Comparison of ENCODE assay signal across 9 cellular contexts in the genomic region with DNA sequence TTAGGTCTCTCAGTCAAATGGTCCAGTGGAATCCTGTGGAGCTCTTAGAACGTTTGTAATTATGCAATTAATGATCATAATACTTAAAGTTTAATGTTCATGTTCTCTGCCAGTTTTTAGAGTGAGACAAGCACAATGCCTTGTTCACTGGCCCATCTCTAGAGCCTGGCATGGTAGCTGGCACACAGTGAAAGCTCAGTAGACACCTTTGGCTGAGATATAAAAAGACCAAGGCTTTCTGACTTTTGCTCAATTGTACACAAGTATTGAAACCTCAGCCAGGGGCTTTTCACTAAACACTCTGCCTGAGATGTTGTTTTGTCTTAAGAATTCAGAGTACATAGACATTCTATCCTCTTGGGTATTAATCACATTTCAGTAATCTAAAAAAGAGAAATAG.
A peak's percentile ranks its signal among the peaks of the same experiment; 100 is the strongest.
DNase-seq lines count a peak whose midpoint lies in the region; ATAC-seq and TF ChIP-seq lines count a peak whose summit lies in the region.
"Had no signal": no experiment of that assay in that cellular context is flagged by ENCODE, and none has a peak within 500 bp of the region (broad histone marks: within the 10 kb centered on the region; RNA-seq: fewer than 3 reads in every experiment).

No MANE protein-coding gene starts in this region.

- H3K9ac ChIP-seq in PC-3 (ENCODE audit: low read length), result peak overlapping the region; percentile 88

- H3K27ac Mint-ChIP-seq in naive B cell, result peak overlapping the region; percentile 76 to 99 (median 95)

- no peaks in the 10 kb centered on the region for H3K27me3 ChIP-seq in PC-3 (ENCODE audit: low read length)

- POLR2A ChIA-PET in PC-3 (lab: Charles Lee; ENCODE audit: unreplicated experiment), result interaction anchor here (0.5 to 0.7 kb wide), 3 partner anchors 140 to 244 kb away, joined by 4 to 15 read pairs (median 5); no protein-coding TSS in a partner anchor

- no peaks in the 10 kb centered on the region for H3K9me2 ChIP-seq in PC-3 (replicated peaks; ENCODE audit: low read length)

- H3K27me3 Mint-ChIP-seq in naive B cell, result no peaks in the 10 kb centered on the region

- no peaks in the 10 kb centered on the region for H3K9me3 ChIP-seq in PC-3 (ENCODE audit: low read length)

- DNase-seq in PC-3 (no peak), naive B cell (peak; percentile 37), posterior vena cava (ENCODE audit: low spot score) (no peak), left cardiac atrium (no peak), NCI-H1092 treated with DMSO at 0.1 percent for 48 hours (lab: John Stamatoyannopoulos, UW) (no peak), NCI-H2171 (lab: John Stamatoyannopoulos, UW) (no peak)
- DNase-seq: NCI-H1436 treated with DMSO at 0.1 percent for 48 hours had no signal

- ATAC-seq in GM18511 (IDR thresholded peaks at IDR 0.05; ENCODE audit: unreplicated experiment) (peak; percentile 54), GM21825 (IDR thresholded peaks at IDR 0.05; ENCODE audit: unreplicated experiment) (peak; percentile 41), PC-3 (no peak), naive B cell (ENCODE audit: low read depth in 2 of 2) (peak; percentile 53 to 70), left cardiac atrium (no peak)

- no peak for TF ChIP-seq CTCF in PC-3 (conservative IDR thresholded peaks at IDR 0.05; ENCODE audit: low read depth, low read length)

- H3K9me3 Mint-ChIP-seq in naive B cell, result no peaks in the 10 kb centered on the region

- H3K79me2 ChIP-seq in PC-3 (ENCODE audit: low read length), result no peaks in the 10 kb centered on the region

- intact Hi-C loops in PC-3 (cut with micrococcal nuclease), result loop anchor here (5.0 kb wide), 1 partner anchor 87 kb away; no protein-coding TSS in a partner anchor
- intact Hi-C loops in posterior vena cava (cut with DNase I), result no loop called here
- intact Hi-C loops in left cardiac atrium (cut with DNase I), result no loop called here

- peaks cover 35 to 58% (median 57%) of the 10 kb centered on the region in 3 donors for H3K4me1 Mint-ChIP-seq in naive B cell

- peaks cover 58% of the 10 kb centered on the region for H3K4me1 ChIP-seq in PC-3 (ENCODE audit: insufficient read depth, low read length)

- peak overlapping the region; percentile 96 for H3K27ac ChIP-seq in PC-3 (ENCODE audit: low read length)

- BruUV-seq in PC-3 (replicated peaks; lab: Mats Ljungman, UMichigan), result no TSS peak

- H4K20me1 ChIP-seq in PC-3 (ENCODE audit: low read length), result no peaks in the 10 kb centered on the region

- H3K36me3 Mint-ChIP-seq in naive B cell, result no peaks in the 10 kb centered on the region

- H3K4me3 ChIP-seq in PC-3 (ENCODE audit: low read length), result peak overlapping the region; percentile 27; the same call in 1 of the 2 replicates

- H3K4me3 Mint-ChIP-seq in naive B cell, result peak overlapping the region; percentile 12 to 87 (median 55)

- no peaks in the 10 kb centered on the region for H3K36me3 ChIP-seq in PC-3 (ENCODE audit: low read depth, low read length)

- H2AFZ ChIP-seq in PC-3 (ENCODE audit: low read length), result no peak overlapping the region

- H3F3A ChIP-seq in PC-3 (ENCODE audit: low read length, unreplicated experiment), result peaks cover 10% of the 10 kb centered on the region

- peak overlapping the region; percentile 67 for H3K4me2 ChIP-seq in PC-3 (ENCODE audit: low read length)

- CTCF ChIA-PET in PC-3 (lab: Charles Lee), result no interaction called here

Comparison
In these comparisons a context has a peak if more than half of its experiments do, and no peak if none do; other contexts are left out.
1. ATAC-seq: peak in GM18511 (single experiment), GM21825 (single experiment) and naive B cell (2 of 2); none in PC-3 (single experiment) and left cardiac atrium (0 of 2).